8 cellular contexts compared by ENCODE assay signal in genomic region chr4:1871471-1872021, GRCh38. TPM values are rescaled to one million over a fixed set of nuclear protein-coding genes. Genes with fewer than 3 reads are reported as not detected.
DNase-seq lines count a peak whose midpoint lies in the region; ATAC-seq and TF ChIP-seq lines count a peak whose summit lies in the region.

No MANE protein-coding gene starts in this region.

- H3K27me3 ChIP-seq in SJCRH30 (no peaks in the 10 kb centered on the region; the same call in 1 of the 2 replicates), gastroesophageal sphincter (peaks cover 11% of the 10 kb centered on the region), gastrocnemius medialis (peaks cover 0 to 9% (median 2%) of the 10 kb centered on the region in 3 donors)

- H3K36me3 ChIP-seq in SJCRH30 (no peaks in the 10 kb centered on the region), gastroesophageal sphincter (no peaks in the 10 kb centered on the region), gastrocnemius medialis (no peaks in the 10 kb centered on the region)

- H3K27ac ChIP-seq in SJCRH30: peak overlapping the region; percentile 75; the same call in 1 of the 2 replicates
- peak overlapping the region; percentile 94 to 99 (median 98) for H3K27ac ChIP-seq in gastroesophageal sphincter
- H3K27ac ChIP-seq in gastrocnemius medialis: peak overlapping the region; percentile 81 to 91 (median 85)

- WGBS in gastroesophageal sphincter (ENCODE audit: low coverage in 1 of 2), 2 donors: no CpG with 5 or more reads among the region's 79 CpGs

- in situ Hi-C loops in gastrocnemius medialis (cut with MboI; ENCODE audit: low sequenced_read_pairs in 4 of 4): no loop called here

- TF ChIP-seq EP300 in gastroesophageal sphincter (IDR thresholded peaks at IDR 0.05): no peak

- DNase-seq in activated CD8-positive, alpha-beta memory T cell treated with anti-CD3 and anti-CD28 coated beads for 24 hours: peak; percentile 73
- DNase-seq in activated CD8-positive, alpha-beta memory T cell treated with anti-CD3 and anti-CD28 coated beads, Interleukin-2, amount 50 U/mL, for 4 hours: no peak
- DNase-seq in SJCRH30: peak; percentile 46 to 52
- DNase-seq in gastrocnemius medialis: no peak
- DNase-seq in H4 (ENCODE audit: low spot score): no peak
- DNase-seq in stimulated activated CD4-positive, alpha-beta T cell treated with anti-CD3 and anti-CD28 coated beads, Interleukin-1b, Interleukin-23, amount 100 ng/mL, for 48 hours: no peak

- ATAC-seq in HG02678 (IDR thresholded peaks at IDR 0.05; ENCODE audit: unreplicated experiment) (peak; percentile 11), gastroesophageal sphincter (peak; percentile 28), gastrocnemius medialis (peak; percentile 28 to 38)

- TF ChIP-seq POLR2A in gastroesophageal sphincter (IDR thresholded peaks at IDR 0.05): no peak
- no peak for TF ChIP-seq POLR2A in gastrocnemius medialis (IDR thresholded peaks at IDR 0.05)

- H3K9me3 ChIP-seq in SJCRH30 (replicated peaks) (no peaks in the 10 kb centered on the region), gastroesophageal sphincter (no peaks in the 10 kb centered on the region), gastrocnemius medialis (no peaks in the 10 kb centered on the region)

- intact Hi-C loops in gastrocnemius medialis (cut with DNase I; ENCODE audit: low total_unique reads): loop anchor here (1.0 to 5.0 kb wide), 3 partner anchors 137 to 524 kb away; partner anchors contain the start of genes NELFA, SLBP and UVSSA

- H3K4me3 ChIP-seq in SJCRH30: peak overlapping the region; percentile 99
- peak overlapping the region; percentile 94 to 100 for H3K4me3 ChIP-seq in gastroesophageal sphincter
- H3K4me3 ChIP-seq in gastrocnemius medialis: peak overlapping the region; percentile 68 to 86 (median 80)

- H3K4me1 ChIP-seq in SJCRH30: peaks cover 2% of the 10 kb centered on the region; the same call in 1 of the 2 replicates
- H3K4me1 ChIP-seq in gastroesophageal sphincter: peaks cover 0 to 28% (median 8%) of the 10 kb centered on the region in 3 donors
- peaks cover 16 to 23% of the 10 kb centered on the region in 2 donors for H3K4me1 ChIP-seq in gastrocnemius medialis

- TF ChIP-seq CTCF in gastroesophageal sphincter (IDR thresholded peaks at IDR 0.05) (no peak), gastrocnemius medialis (IDR thresholded peaks at IDR 0.05 in 4 of 5, conservative IDR thresholded peaks at IDR 0.05 in 1 of 5) (no peak)

RNA-seq across cellular contexts. Expression of gene NSD2, which starts 0.4 kb away (rescaled TPM):
- total RNA-seq in SJCRH30 (2014; rRNA removed; shearing (Covaris generic)): 120 and 138 TPM in 2 replicates
- total RNA-seq in gastroesophageal sphincter (10 to 100 TPM; 37.8 to 47.3 (median 39.4) TPM), gastrocnemius medialis (10 to 100 TPM; 14.8 to 21.3 (median 16.8) TPM)
- 48.0 and 53.5 TPM in 2 replicates for total RNA-seq in H4 (2014; rRNA removed; shearing (Covaris generic))

RNA-seq across cellular contexts. Expression of gene LETM1, which starts 15.6 kb away (rescaled TPM):
- total RNA-seq in SJCRH30 (2014; rRNA removed; shearing (Covaris generic)): 44.3 and 54.4 TPM in 2 replicates
- total RNA-seq in gastroesophageal sphincter: 10 to 100 TPM; 24.0 to 29.2 (median 26.9) TPM
- 10 to 100 TPM; 23.2 to 40.3 (median 33.6) TPM for total RNA-seq in gastrocnemius medialis
- total RNA-seq in H4 (2014; rRNA removed; shearing (Covaris generic)): 37.7 and 42.6 TPM in 2 replicates

Comparison
In these comparisons a context has a peak if more than half of its experiments do, and no peak if none do; other contexts are left out.
1. DNase-seq: peak in activated CD8-positive, alpha-beta memory T cell treated with anti-CD3 and anti-CD28 coated beads for 24 hours (single experiment) and SJCRH30 (2 of 2); none in activated CD8-positive, alpha-beta memory T cell treated with anti-CD3 and anti-CD28 coated beads, Interleukin-2, amount 50 U/mL, for 4 hours (single experiment), gastrocnemius medialis (0 of 2), H4 (single experiment) and stimulated activated CD4-positive, alpha-beta T cell treated with anti-CD3 and anti-CD28 coated beads, Interleukin-1b, Interleukin-23, amount 100 ng/mL, for 48 hours (single experiment).
2. Peak in every context shown above with its lines, with median percentiles within 50 percentile points of each other: ATAC-seq, H3K27ac ChIP-seq and H3K4me3 ChIP-seq.